Comparison of ENCODE assay signal across 2 cellular contexts in the genomic region with DNA sequence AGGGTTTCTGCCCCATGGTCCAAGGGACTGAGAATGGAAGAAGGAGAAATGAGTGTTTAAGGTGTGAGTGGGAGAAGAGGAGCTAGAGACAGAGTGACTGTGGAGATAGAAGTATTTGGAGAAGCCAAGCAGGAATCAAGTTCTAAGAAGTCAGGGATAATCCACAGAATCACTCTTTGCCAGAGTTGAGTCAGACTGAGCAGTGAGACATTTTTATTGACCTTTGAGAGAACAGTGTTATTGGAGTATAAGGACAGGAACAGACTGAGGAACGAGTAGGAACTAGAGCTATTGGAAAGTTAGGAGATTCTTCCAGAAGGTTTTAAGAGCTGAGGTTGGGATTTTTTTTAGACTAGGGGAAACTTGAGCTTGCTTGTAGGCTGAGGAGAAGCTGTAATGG.
TF ChIP-seq lines count a peak whose summit lies in the region.

No MANE protein-coding gene starts in this region.

TF ChIP-seq in A549, 52 proteins besides CTCF, POLR2A, EP300 and RAD21:
- TF ChIP-seq CHD2 (IDR thresholded peaks at IDR 0.05; ENCODE audit: low read length, partially characterized antibody): no peak
- no peak for TF ChIP-seq MAFK (IDR thresholded peaks at IDR 0.05; ENCODE audit: partially characterized antibody)
- no peak for TF ChIP-seq BHLHE40 (IDR thresholded peaks at IDR 0.05; ENCODE audit: low read depth, low read length)
- TF ChIP-seq JUN (IDR thresholded peaks at IDR 0.05): no peak
- TF ChIP-seq HDAC2 (IDR thresholded peaks at IDR 0.05): no peak
- TF ChIP-seq FOSB (CRISPR knock-in tag; IDR thresholded peaks at IDR 0.05): no peak
- TF ChIP-seq, protein P1, sequence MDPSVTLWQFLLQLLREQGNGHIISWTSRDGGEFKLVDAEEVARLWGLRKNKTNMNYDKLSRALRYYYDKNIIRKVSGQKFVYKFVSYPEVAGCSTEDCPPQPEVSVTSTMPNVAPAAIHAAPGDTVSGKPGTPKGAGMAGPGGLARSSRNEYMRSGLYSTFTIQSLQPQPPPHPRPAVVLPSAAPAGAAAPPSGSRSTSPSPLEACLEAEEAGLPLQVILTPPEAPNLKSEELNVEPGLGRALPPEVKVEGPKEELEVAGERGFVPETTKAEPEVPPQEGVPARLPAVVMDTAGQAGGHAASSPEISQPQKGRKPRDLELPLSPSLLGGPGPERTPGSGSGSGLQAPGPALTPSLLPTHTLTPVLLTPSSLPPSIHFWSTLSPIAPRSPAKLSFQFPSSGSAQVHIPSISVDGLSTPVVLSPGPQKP (IDR thresholded peaks at IDR 0.05; ENCODE audit: low read depth, low read length): no peak
- no peak for TF ChIP-seq NFE2L2 (conservative IDR thresholded peaks at IDR 0.05; ENCODE audit: low read length)
- TF ChIP-seq ZSCAN20 (CRISPR knock-in tag; IDR thresholded peaks at IDR 0.05): no peak
- TF ChIP-seq PHF8 (IDR thresholded peaks at IDR 0.05; ENCODE audit: borderline replicate concordance, low read depth): no peak
- TF ChIP-seq ZNF302 (CRISPR knock-in tag; IDR thresholded peaks at IDR 0.05): no peak
- no peak for TF ChIP-seq RARB (CRISPR knock-in tag; IDR thresholded peaks at IDR 0.05)
- TF ChIP-seq HOXB13 (CRISPR knock-in tag; IDR thresholded peaks at IDR 0.05; ENCODE audit: low read depth): no peak
- no peak for TF ChIP-seq CHD4 (IDR thresholded peaks at IDR 0.05; ENCODE audit: borderline replicate concordance)
- no peak for TF ChIP-seq TFCP2L1 (CRISPR knock-in tag; IDR thresholded peaks at IDR 0.05)
- TF ChIP-seq EHF (CRISPR knock-in tag; IDR thresholded peaks at IDR 0.05): no peak
- no peak for TF ChIP-seq HOXB5 (CRISPR knock-in tag; IDR thresholded peaks at IDR 0.05)

TF ChIP-seq in IMR-90, 13 proteins besides CTCF, POLR2A, EP300 and RAD21 (continued from another document):
- TF ChIP-seq CHD1 (IDR thresholded peaks at IDR 0.05; ENCODE audit: low read depth, low read length): no peak
- TF ChIP-seq, protein P1 (IDR thresholded peaks at IDR 0.05; ENCODE audit: borderline replicate concordance, low read depth, low read length): no peak
